In genomic region chr2:70121627-70122372, GRCh38 we compare ENCODE assay signal across 1 cellular context.
A peak's percentile ranks its signal among the peaks of the same experiment; 100 is the strongest.
TF ChIP-seq lines count a peak whose summit lies in the region.

No MANE protein-coding gene starts in this region.

TF ChIP-seq in HepG2, 621 proteins besides CTCF, POLR2A, EP300 and RAD21 (continued from another document and continues in another):
- TF ChIP-seq ZNF687 (CRISPR knock-in tag; IDR thresholded peaks at IDR 0.05) (peak; percentile 25; the same call in 1 of the 2 replicates), NFIC (IDR thresholded peaks at IDR 0.05; ENCODE audit: low read length) (no peak), ELF3 (CRISPR knock-in tag; IDR thresholded peaks at IDR 0.05) (peak; percentile 74), ZMYM3 (CRISPR knock-in tag; IDR thresholded peaks at IDR 0.05) (peak; percentile 41; the same call in 1 of the 2 replicates), ZNF879 (CRISPR knock-in tag; IDR thresholded peaks at IDR 0.05) (no peak), PPARG (CRISPR knock-in tag; conservative IDR thresholded peaks at IDR 0.05) (no peak), ZNF484 (CRISPR knock-in tag; IDR thresholded peaks at IDR 0.05; ENCODE audit: borderline replicate concordance, low read depth) (no peak), CENPT (CRISPR knock-in tag; IDR thresholded peaks at IDR 0.05; ENCODE audit: low read depth) (no peak), RARA (CRISPR knock-in tag; IDR thresholded peaks at IDR 0.05) (0 out of 2 replicates have a peak, but pooled peaks have one; percentile 7), ZNF614 (CRISPR knock-in tag; IDR thresholded peaks at IDR 0.05; ENCODE audit: borderline replicate concordance) (no peak), TBX3 (IDR thresholded peaks at IDR 0.05; ENCODE audit: borderline replicate concordance) (no peak), HNRNPH1 (optimal IDR thresholded peaks at IDR 0.05; ENCODE audit: low read depth, low read length) (no peak), ZNF292 (CRISPR knock-in tag; IDR thresholded peaks at IDR 0.05; ENCODE audit: borderline replicate concordance, low read depth) (peak; percentile 57; the same call in 1 of the 2 replicates), ZMYM2 (CRISPR knock-in tag; IDR thresholded peaks at IDR 0.05) (no peak), SP4 (CRISPR knock-in tag; IDR thresholded peaks at IDR 0.05) (no peak), MAFF (IDR thresholded peaks at IDR 0.05; ENCODE audit: low read depth, low read length) (no peak), KLF11 (CRISPR knock-in tag; IDR thresholded peaks at IDR 0.05) (no peak), AKNA (CRISPR knock-in tag; IDR thresholded peaks at IDR 0.05; ENCODE audit: borderline replicate concordance) (no peak), ATF7-NPFF (CRISPR knock-in tag; IDR thresholded peaks at IDR 0.05; ENCODE audit: low read depth) (no peak), MED13 (CRISPR knock-in tag; IDR thresholded peaks at IDR 0.05) (no peak), SRSF9 (IDR thresholded peaks at IDR 0.05; ENCODE audit: borderline replicate concordance, insufficient read depth, low read depth, low read length, poor library complexity, severe bottlenecking) (no peak), ZNF646 (CRISPR knock-in tag; IDR thresholded peaks at IDR 0.05) (no peak), NFYB (CRISPR knock-in tag; IDR thresholded peaks at IDR 0.05) (no peak), BCL3 (CRISPR knock-in tag; IDR thresholded peaks at IDR 0.05) (0 out of 2 replicates have a peak, but pooled peaks have one; percentile 38), MTF1 (CRISPR knock-in tag; IDR thresholded peaks at IDR 0.05) (no peak), ARID2 (CRISPR knock-in tag; IDR thresholded peaks at IDR 0.05; ENCODE audit: borderline replicate concordance) (no peak), GABPA (IDR thresholded peaks at IDR 0.05; ENCODE audit: low read depth, low read length) (no peak), GABPA (CRISPR knock-in tag; IDR thresholded peaks at IDR 0.05; ENCODE audit: low read depth) (0 out of 2 replicates have a peak, but pooled peaks have one; percentile 27), ZBTB3 (CRISPR knock-in tag; IDR thresholded peaks at IDR 0.05; ENCODE audit: borderline replicate concordance, low read depth) (no peak), SMAD3 (CRISPR knock-in tag; IDR thresholded peaks at IDR 0.05) (no peak), HIC2 (CRISPR knock-in tag; IDR thresholded peaks at IDR 0.05; ENCODE audit: low read depth) (no peak), ZC3H13 (CRISPR knock-in tag; IDR thresholded peaks at IDR 0.05) (no peak), KLF15 (CRISPR knock-in tag; IDR thresholded peaks at IDR 0.05; ENCODE audit: borderline replicate concordance) (no peak), NCOR1 (IDR thresholded peaks at IDR 0.05; ENCODE audit: borderline replicate concordance, low read length) (no peak), ZNF670 (CRISPR knock-in tag; IDR thresholded peaks at IDR 0.05; ENCODE audit: borderline replicate concordance) (no peak), ZNF180 (CRISPR knock-in tag; IDR thresholded peaks at IDR 0.05; ENCODE audit: borderline replicate concordance, low read depth) (no peak), SATB2 (CRISPR knock-in tag; IDR thresholded peaks at IDR 0.05) (no peak), RFX3 (CRISPR knock-in tag; IDR thresholded peaks at IDR 0.05) (no peak)
- TF ChIP-seq, protein P1, sequence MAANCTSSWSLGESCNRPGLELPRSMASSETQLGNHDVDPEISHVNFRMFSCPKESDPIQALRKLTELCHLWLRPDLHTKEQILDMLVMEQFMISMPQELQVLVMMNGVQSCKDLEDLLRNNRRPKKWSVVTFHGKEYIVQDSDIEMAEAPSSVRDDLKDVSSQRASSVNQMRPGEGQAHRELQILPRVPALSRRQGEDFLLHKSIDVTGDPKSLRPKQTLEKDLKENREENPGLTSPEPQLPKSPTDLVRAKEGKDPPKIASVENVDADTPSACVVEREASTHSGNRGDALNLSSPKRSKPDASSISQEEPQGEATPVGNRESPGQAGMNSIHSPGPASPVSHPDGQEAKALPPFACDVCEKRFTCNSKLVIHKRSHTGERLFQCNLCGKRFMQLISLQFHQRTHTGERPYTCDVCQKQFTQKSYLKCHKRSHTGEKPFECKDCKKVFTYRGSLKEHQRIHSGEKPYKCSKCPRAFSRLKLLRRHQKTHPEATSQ (CRISPR knock-in tag; IDR thresholded peaks at IDR 0.05; ENCODE audit: borderline replicate concordance) = no peak
- TF ChIP-seq, protein P2, sequence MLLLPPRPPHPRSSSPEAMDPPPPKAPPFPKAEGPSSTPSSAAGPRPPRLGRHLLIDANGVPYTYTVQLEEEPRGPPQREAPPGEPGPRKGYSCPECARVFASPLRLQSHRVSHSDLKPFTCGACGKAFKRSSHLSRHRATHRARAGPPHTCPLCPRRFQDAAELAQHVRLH (CRISPR knock-in tag; IDR thresholded peaks at IDR 0.05; ENCODE audit: borderline replicate concordance, low read depth) = no peak
- TF ChIP-seq, protein P3, sequence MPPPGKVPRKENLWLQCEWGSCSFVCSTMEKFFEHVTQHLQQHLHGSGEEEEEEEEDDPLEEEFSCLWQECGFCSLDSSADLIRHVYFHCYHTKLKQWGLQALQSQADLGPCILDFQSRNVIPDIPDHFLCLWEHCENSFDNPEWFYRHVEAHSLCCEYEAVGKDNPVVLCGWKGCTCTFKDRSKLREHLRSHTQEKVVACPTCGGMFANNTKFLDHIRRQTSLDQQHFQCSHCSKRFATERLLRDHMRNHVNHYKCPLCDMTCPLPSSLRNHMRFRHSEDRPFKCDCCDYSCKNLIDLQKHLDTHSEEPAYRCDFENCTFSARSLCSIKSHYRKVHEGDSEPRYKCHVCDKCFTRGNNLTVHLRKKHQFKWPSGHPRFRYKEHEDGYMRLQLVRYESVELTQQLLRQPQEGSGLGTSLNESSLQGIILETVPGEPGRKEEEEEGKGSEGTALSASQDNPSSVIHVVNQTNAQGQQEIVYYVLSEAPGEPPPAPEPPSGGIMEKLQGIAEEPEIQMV (CRISPR knock-in tag; IDR thresholded peaks at IDR 0.05; ENCODE audit: low read depth) = no peak
